In genomic region chr2:190344275-190344827, GRCh38 we compare ENCODE assay signal across 1 cellular context.
TF ChIP-seq lines count a peak whose summit lies in the region.

No MANE protein-coding gene starts in this region.

TF ChIP-seq in HCT116, 20 proteins besides CTCF, POLR2A, EP300 and RAD21 (continued from another document):
- no peak for TF ChIP-seq MAX (IDR thresholded peaks at IDR 0.05)
